10 cellular contexts compared by ENCODE assay signal in the genomic region with DNA sequence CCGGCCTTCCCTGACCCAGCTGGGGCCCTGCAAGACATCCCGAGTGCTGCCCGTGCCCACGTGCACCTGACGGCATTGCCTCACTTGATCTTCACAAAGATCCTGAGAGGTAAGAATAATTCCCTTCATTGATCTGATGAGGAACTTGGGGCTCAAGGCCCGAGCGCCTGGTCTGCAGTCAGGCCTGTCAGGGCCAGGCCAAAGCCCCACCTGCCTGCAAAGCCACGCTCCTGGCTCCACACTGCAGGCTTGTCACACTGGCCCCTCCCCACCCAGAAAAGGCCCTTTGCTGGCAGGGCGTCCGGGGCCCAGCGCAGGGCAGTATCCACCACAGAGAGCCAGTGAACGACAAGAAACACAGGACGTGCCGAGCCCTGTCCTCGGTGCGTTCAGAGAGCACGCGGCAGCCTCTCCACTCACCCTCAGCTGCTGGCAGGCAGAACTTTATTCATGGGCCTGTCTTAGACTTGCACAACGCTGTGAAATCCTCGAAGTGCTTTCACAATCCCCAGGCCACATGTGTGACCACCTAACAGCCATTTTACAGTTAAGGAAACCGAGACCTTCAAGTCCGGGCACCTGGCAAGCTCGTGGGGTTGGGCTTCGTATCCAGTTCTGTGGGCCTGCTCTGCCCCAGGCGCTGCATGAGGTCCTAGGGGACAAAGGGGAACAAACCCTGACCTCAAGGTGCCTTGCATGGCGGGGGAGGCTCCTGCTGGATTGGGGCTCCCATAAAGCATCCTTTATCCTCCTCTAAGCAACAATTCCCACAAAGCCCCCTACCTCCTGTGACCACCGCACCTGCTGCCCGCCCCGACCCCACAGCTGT. TPM values are rescaled to one million over a fixed set of nuclear protein-coding genes. Genes with fewer than 3 reads are reported as not detected.
DNase-seq lines count a peak whose midpoint lies in the region; ATAC-seq, FAIRE-seq and TF ChIP-seq lines count a peak whose summit lies in the region.
"Had no signal": no experiment of that assay in that cellular context is flagged by ENCODE, and none has a peak within 500 bp of the region (broad histone marks: within the 10 kb centered on the region; RNA-seq: fewer than 3 reads in every experiment).

No MANE protein-coding gene starts in this region.

- in situ Hi-C loops in HepG2 (cut with HindIII; ENCODE audit: extremely low pct_ligation_motif_present, low pct_unique_long_range_greater_than_20kb), result no loop called here
- in situ Hi-C loops in KBM-7 (cut with MboI; ENCODE audit: low pct_unique_long_range_greater_than_20kb, low sequenced_read_pairs), result no loop called here

- H3K27ac Mint-ChIP-seq in chondrocyte (ENCODE audit: unreplicated experiment), result peak overlapping the region; percentile 88

- H3K27ac ChIP-seq in HepG2 (ENCODE audit: extremely low read length, insufficient read depth, low read length) (peak overlapping the region; percentile 40), temporal lobe (ENCODE audit: low read depth, low read length) (peak overlapping the region; percentile 99)
- H3K27ac ChIP-seq: SJCRH30 had no signal

- H3K36me3 ChIP-seq in HepG2 (replicated peaks in 1 of 2; ENCODE audit: control insufficient read depth in 1 of 2, insufficient read depth in 2 of 2, low read length in 2 of 2) (no peaks in the 10 kb centered on the region), BE2C (no peaks in the 10 kb centered on the region)
- H3K36me3 ChIP-seq: SJCRH30 had no signal

- H3K4me1 Mint-ChIP-seq in chondrocyte (ENCODE audit: low read depth), result peaks cover 35% of the 10 kb centered on the region

- intact Hi-C loops in HepG2 (cut with micrococcal nuclease; ENCODE audit: unreplicated experiment), result no loop called here

- no peaks in the 10 kb centered on the region for H3K36me3 Mint-ChIP-seq in chondrocyte (ENCODE audit: low read depth)

- H3K9ac ChIP-seq in HepG2 (ENCODE audit: insufficient read depth, low read depth, low read length), result 0 out of 2 replicates have a peak overlapping the region, but pooled peaks have one; percentile 0

- peak; percentile 98 for DNase-seq in MV-4-11 (lab: John Stamatoyannopoulos, UW)
- no peak for DNase-seq in chondrocyte (ENCODE audit: low spot score)
- DNase-seq in HepG2 (ENCODE audit: low spot score), result peak; percentile 25
- DNase-seq in BE2C, result no peak
- DNase-seq in KBM-7, result no peak
- no peak for DNase-seq in NCI-H2196 treated with DMSO at 0.1 percent for 48 hours (lab: John Stamatoyannopoulos, UW; ENCODE audit: unreplicated experiment)
- DNase-seq: SJCRH30 had no signal

- peak overlapping the region; percentile 38 for H3K4me2 ChIP-seq in HepG2 (ENCODE audit: low read depth, low read length)

- POLR2A ChIA-PET in HepG2 (lab: Yijun Ruan, JAX), result interaction anchor here (1.7 kb wide), 1 partner anchor 20 kb away, joined by 4 read pairs; no protein-coding TSS in a partner anchor

- H3K4me3 ChIP-seq in HepG2 (replicated peaks in 1 of 3; ENCODE audit: insufficient read depth in 1 of 3, low read depth in 2 of 3, low read length in 3 of 3) (no peak overlapping the region), BE2C (ENCODE audit: low read depth, low read length) (no peak overlapping the region)
- H3K4me3 ChIP-seq: SJCRH30 had no signal

- TF ChIP-seq RAD21 in HepG2 (CRISPR knock-in tag; IDR thresholded peaks at IDR 0.05), result no peak

- ATAC-seq in HepG2 (peak; percentile 61), HG02970 (IDR thresholded peaks at IDR 0.05; ENCODE audit: low FRiP score, unreplicated experiment) (no peak)

- TF ChIP-seq EP300 in HepG2 (IDR thresholded peaks at IDR 0.05; ENCODE audit: low read depth in 2 of 2, low read length in 2 of 2) (no peak), HepG2 (CRISPR knock-in tag; IDR thresholded peaks at IDR 0.05; ENCODE audit: borderline replicate concordance) (no peak)

- TF ChIP-seq POLR2A in HepG2 (IDR thresholded peaks at IDR 0.05; ENCODE audit: insufficient read depth in 1 of 2, low read depth in 2 of 2, low read length in 2 of 2), result no peak

- no peaks in the 10 kb centered on the region for H3K9me3 ChIP-seq in HepG2 (ENCODE audit: low read length)
- no peaks in the 10 kb centered on the region for H3K9me3 ChIP-seq in BE2C
- H3K9me3 ChIP-seq: SJCRH30 had no signal

- H3K27me3 ChIP-seq in HepG2 (ENCODE audit: control insufficient read depth in 1 of 2, insufficient read depth in 2 of 2, low read length in 2 of 2) (no peaks in the 10 kb centered on the region), BE2C (no peaks in the 10 kb centered on the region)
- H3K27me3 ChIP-seq: SJCRH30 had no signal

- no peak for FAIRE-seq in HepG2 (lab: Jason Lieb, UNC)

- BruUV-seq in HepG2 (replicated peaks; lab: Mats Ljungman, UMichigan), result no TSS peak

- no peaks in the 10 kb centered on the region; the same call in 1 of the 2 replicates for H4K20me1 ChIP-seq in HepG2 (ENCODE audit: insufficient read depth, low read length)

- H3K27me3 Mint-ChIP-seq in chondrocyte (ENCODE audit: low read depth), result no peaks in the 10 kb centered on the region

- CTCF ChIA-PET in HepG2 (lab: Yijun Ruan, JAX; ENCODE audit: low intra/inter-chr PET ratio, low total read pairs), result no interaction called here

- TF ChIP-seq CTCF in chondrocyte (IDR thresholded peaks at IDR 0.05), result no peak
- no peak for TF ChIP-seq CTCF in HepG2 (CRISPR knock-in tag; IDR thresholded peaks at IDR 0.05)
- TF ChIP-seq CTCF in BE2C (IDR thresholded peaks at IDR 0.05; ENCODE audit: low read depth, low read length), result no peak

- H3K4me1 ChIP-seq in HepG2 (ENCODE audit: insufficient read depth, low read length) (peaks cover 42% of the 10 kb centered on the region), BE2C (peaks cover 16% of the 10 kb centered on the region; the same call in 1 of the 2 replicates)
- H3K4me1 ChIP-seq: SJCRH30 had no signal

- no peak overlapping the region for H2AFZ ChIP-seq in HepG2 (ENCODE audit: low read length)

- 77% methylated on average over 18 of the region's 29 CpGs for WGBS in HepG2 (ENCODE audit: low lambda C conversion rate)

- peaks cover 13% of the 10 kb centered on the region for H3K79me2 ChIP-seq in HepG2 (ENCODE audit: insufficient read depth, low read length)

- no peak overlapping the region for H3K4me3 Mint-ChIP-seq in chondrocyte (ENCODE audit: unreplicated experiment)

- no peaks in the 10 kb centered on the region for H3K9me3 Mint-ChIP-seq in chondrocyte (ENCODE audit: low read depth)

TF ChIP-seq in HepG2, 621 proteins besides CTCF, POLR2A, EP300 and RAD21 (continues in another document):
- TF ChIP-seq TGIF2 (CRISPR knock-in tag; IDR thresholded peaks at IDR 0.05), result 0 out of 2 replicates have a peak, but pooled peaks have one; percentile 27

RNA-seq across cellular contexts. Expression of gene KIAA0930, which starts 14.7 kb away (rescaled TPM):
- total RNA-seq in chondrocyte, result 103 to 109 TPM (median 109 TPM) in 3 replicates
- total RNA-seq in HepG2 (2016; rRNA removed; fragmentation: Illumina TruSeq; extraction: Trizol), result 25.5 and 27.0 TPM in 2 replicates
- total RNA-seq in HepG2 (2016; cell fraction: cytosol; rRNA removed; fragmentation: Illumina TruSeq; extraction: Trizol; ENCODE audit: low read depth), result 8.5 and 8.8 TPM in 2 replicates
- total RNA-seq in HepG2 (2016; cell fraction: insoluble cytoplasmic fraction; rRNA removed; fragmentation: Illumina TruSeq; extraction: Trizol), result 20.2 and 27.2 TPM in 2 replicates
- 26.6 and 27.7 TPM in 2 replicates for total RNA-seq in HepG2 (2016; cell fraction: membrane; rRNA removed; fragmentation: Illumina TruSeq; extraction: Trizol)
- 13.4 and 15.4 TPM in 2 replicates for total RNA-seq in HepG2 (2016; cell fraction: nucleus; rRNA removed; fragmentation: Illumina TruSeq; extraction: Trizol)
- polyA plus RNA-seq in HepG2 (2011; rRNA removed), result 38.2 and 46.3 TPM in 2 replicates
- 39.3 and 40.1 TPM in 2 replicates for polyA plus RNA-seq in HepG2 (2011; cell fraction: cytosol; rRNA removed)
- polyA plus RNA-seq in HepG2 (2011; cell fraction: nucleus; rRNA removed), result 32.6 and 39.0 TPM in 2 replicates
- polyA plus RNA-seq in HepG2 (2012), result 24.1 and 35.1 TPM in 2 replicates
- 14.2 and 17.6 TPM in 2 replicates for polyA plus RNA-seq in HepG2 (2016; cell fraction: cytosol; fragmentation: Illumina TruSeq; extraction: Trizol; ENCODE audit: low read depth)
- polyA plus RNA-seq in HepG2 (2016; cell fraction: insoluble cytoplasmic fraction; fragmentation: Illumina TruSeq; extraction: Trizol; ENCODE audit: low read depth), result 26.4 and 31.5 TPM in 2 replicates
- 30.2 and 31.7 TPM in 2 replicates for polyA plus RNA-seq in HepG2 (2016; cell fraction: membrane; fragmentation: Illumina TruSeq; extraction: Trizol; ENCODE audit: low read depth)
- polyA plus RNA-seq in HepG2 (2016; cell fraction: nucleus; fragmentation: Illumina TruSeq; extraction: Trizol; ENCODE audit: insufficient read depth, low read depth), result 28.9 and 29.2 TPM in 2 replicates
- polyA minus RNA-seq in HepG2 (2011; rRNA and poly(A)+ RNA removed; ENCODE audit: low replicate concordance), result 40.1 and 54.5 TPM in 2 replicates
- 21.4 and 26.1 TPM in 2 replicates for polyA minus RNA-seq in HepG2 (2011; cell fraction: cytosol; rRNA and poly(A)+ RNA removed)
- 4.8 and 8.6 TPM in 2 replicates for polyA minus RNA-seq in HepG2 (2011; cell fraction: nucleus; rRNA and poly(A)+ RNA removed)
- total RNA-seq in temporal lobe, result 42.0 TPM
- polyA plus RNA-seq in BE2C (2012; ENCODE audit: insufficient read depth, insufficient read length, low read depth), result 77.2 TPM

RNA-seq across cellular contexts. Expression of gene UPK3A, which starts 58.8 kb away (rescaled TPM):
- not detected in 3 replicates for total RNA-seq in chondrocyte
- 10.0 and 10.5 TPM in 2 replicates for total RNA-seq in HepG2 (2016; rRNA removed; fragmentation: Illumina TruSeq; extraction: Trizol)
- total RNA-seq in HepG2 (2016; cell fraction: cytosol; rRNA removed; fragmentation: Illumina TruSeq; extraction: Trizol; ENCODE audit: low read depth), result 9.4 and 11.8 TPM in 2 replicates
- total RNA-seq in HepG2 (2016; cell fraction: insoluble cytoplasmic fraction; rRNA removed; fragmentation: Illumina TruSeq; extraction: Trizol), result 9.5 and 11.5 TPM in 2 replicates
- 10.2 and 12.3 TPM in 2 replicates for total RNA-seq in HepG2 (2016; cell fraction: membrane; rRNA removed; fragmentation: Illumina TruSeq; extraction: Trizol)
- total RNA-seq in HepG2 (2016; cell fraction: nucleus; rRNA removed; fragmentation: Illumina TruSeq; extraction: Trizol), result 3.3 and 4.2 TPM in 2 replicates
- polyA plus RNA-seq in HepG2 (2011; rRNA removed), result 12.2 and 13.8 TPM in 2 replicates
- polyA plus RNA-seq in HepG2 (2011; cell fraction: cytosol; rRNA removed), result 10.6 and 20.2 TPM in 2 replicates
- polyA plus RNA-seq in HepG2 (2011; cell fraction: nucleus; rRNA removed), result 5.9 and 7.2 TPM in 2 replicates
- 4.3 and 11.1 TPM in 2 replicates for polyA plus RNA-seq in HepG2 (2012)
- 14.1 and 18.5 TPM in 2 replicates for polyA plus RNA-seq in HepG2 (2016; cell fraction: cytosol; fragmentation: Illumina TruSeq; extraction: Trizol; ENCODE audit: low read depth)
- 14.2 and 18.6 TPM in 2 replicates for polyA plus RNA-seq in HepG2 (2016; cell fraction: insoluble cytoplasmic fraction; fragmentation: Illumina TruSeq; extraction: Trizol; ENCODE audit: low read depth)
- 13.4 and 14.9 TPM in 2 replicates for polyA plus RNA-seq in HepG2 (2016; cell fraction: membrane; fragmentation: Illumina TruSeq; extraction: Trizol; ENCODE audit: low read depth)
- polyA plus RNA-seq in HepG2 (2016; cell fraction: nucleus; fragmentation: Illumina TruSeq; extraction: Trizol; ENCODE audit: insufficient read depth, low read depth), result 12.3 and 12.7 TPM in 2 replicates
- 30.1 TPM in 1 of 2 replicates, not detected in the other for polyA minus RNA-seq in HepG2 (2011; rRNA and poly(A)+ RNA removed; ENCODE audit: low replicate concordance)
- 3.4 and 3.6 TPM in 2 replicates for polyA minus RNA-seq in HepG2 (2011; cell fraction: cytosol; rRNA and poly(A)+ RNA removed)
- polyA minus RNA-seq in HepG2 (2011; cell fraction: nucleus; rRNA and poly(A)+ RNA removed), result 2.2 and 3.2 TPM in 2 replicates
- not detected for total RNA-seq in temporal lobe
- not detected for polyA plus RNA-seq in BE2C (2012; ENCODE audit: insufficient read depth, insufficient read length, low read depth)
- total RNA-seq: SJCRH30, skeletal muscle tissue had no signal

Comparison
In these comparisons a context has a peak if more than half of its experiments do, and no peak if none do; other contexts are left out.
1. DNase-seq: peak in MV-4-11 (single experiment) and HepG2 (single experiment); none in chondrocyte (single experiment), BE2C (single experiment), KBM-7 (single experiment) and NCI-H2196 treated with DMSO at 0.1 percent for 48 hours (single experiment).